18 cellular contexts compared by ENCODE assay signal in the genomic region with DNA sequence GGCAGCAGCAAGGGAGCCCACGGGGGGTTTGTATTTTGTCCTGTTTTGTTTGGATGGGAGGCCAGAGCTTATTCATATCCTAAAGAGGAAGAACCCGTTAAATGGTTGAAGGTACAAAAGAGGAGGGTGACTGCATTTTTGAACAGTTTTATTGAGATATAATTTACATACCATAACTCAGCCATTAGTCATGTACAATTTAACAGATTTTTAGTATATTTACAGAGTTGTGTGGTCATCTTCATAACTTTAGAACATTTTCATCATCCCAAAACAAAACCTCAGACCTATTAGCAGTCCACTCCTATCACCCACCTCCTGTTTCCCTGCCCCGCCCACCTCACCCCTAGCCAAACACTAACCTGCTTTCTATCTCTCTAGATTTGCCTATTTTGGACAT. TPM values are rescaled to one million over a fixed set of nuclear protein-coding genes. Genes with fewer than 3 reads are reported as not detected.
DNase-seq lines count a peak whose midpoint lies in the region; ATAC-seq, FAIRE-seq and TF ChIP-seq lines count a peak whose summit lies in the region.
"Had no signal": no experiment of that assay in that cellular context is flagged by ENCODE, and none has a peak within 500 bp of the region (broad histone marks: within the 10 kb centered on the region; RNA-seq: fewer than 3 reads in every experiment).

No MANE protein-coding gene starts in this region.

- peaks cover 1% of the 10 kb centered on the region; the same call in 1 of the 2 replicates for H3K36me3 ChIP-seq in BJ (ENCODE audit: control insufficient read depth, insufficient read depth, low read length)
- peaks cover 9% of the 10 kb centered on the region for H3K36me3 ChIP-seq in astrocyte (ENCODE audit: insufficient read depth, low read length)

- no peaks in the 10 kb centered on the region for H3K27me3 ChIP-seq in BJ (ENCODE audit: control insufficient read depth, insufficient read depth, low read length)
- H3K27me3 ChIP-seq in astrocyte (ENCODE audit: insufficient read depth, low read length), result no peaks in the 10 kb centered on the region
- H3K27me3 ChIP-seq in dorsolateral prefrontal cortex, result no peaks in the 10 kb centered on the region
- no peaks in the 10 kb centered on the region for H3K27me3 ChIP-seq in CD4-positive, alpha-beta T cell (ENCODE audit: control insufficient read depth, insufficient read depth, low read length)

- no peak overlapping the region for H3K4me3 ChIP-seq in BJ (ENCODE audit: low read depth, low read length)
- no peak overlapping the region for H3K4me3 ChIP-seq in astrocyte (ENCODE audit: insufficient read depth, low read depth, low read length)
- no peak overlapping the region for H3K4me3 ChIP-seq in dorsolateral prefrontal cortex
- H3K4me3 ChIP-seq: SK-N-MC had no signal

- no peaks in the 10 kb centered on the region for H3K27me3 Mint-ChIP-seq in astrocyte (ENCODE audit: low read depth, unreplicated experiment)
- H3K27me3 Mint-ChIP-seq in osteocyte (ENCODE audit: unreplicated experiment), result no peaks in the 10 kb centered on the region
- no peaks in the 10 kb centered on the region for H3K27me3 Mint-ChIP-seq in CD4-positive, alpha-beta T cell
- H3K27me3 Mint-ChIP-seq: CD4-positive, CD25-positive, alpha-beta regulatory T cell had no signal

- no peak overlapping the region for H3K27ac ChIP-seq in astrocyte (ENCODE audit: low read depth, low read length)
- H3K27ac ChIP-seq in dorsolateral prefrontal cortex, result no peak overlapping the region
- no peak overlapping the region for H3K27ac ChIP-seq in CD4-positive, alpha-beta T cell (ENCODE audit: low read depth, low read length)
- H3K27ac ChIP-seq: SK-N-MC had no signal

- H3K4me3 Mint-ChIP-seq in astrocyte (ENCODE audit: unreplicated experiment) (no peak overlapping the region), osteocyte (ENCODE audit: unreplicated experiment) (no peak overlapping the region)
- H3K4me3 Mint-ChIP-seq in CD4-positive, alpha-beta T cell, result no peak overlapping the region
- H3K4me3 Mint-ChIP-seq: CD4-positive, CD25-positive, alpha-beta regulatory T cell had no signal

- H3K9ac ChIP-seq in astrocyte (ENCODE audit: low read length), result no peak overlapping the region

- no peak for TF ChIP-seq CTCF in BJ (IDR thresholded peaks at IDR 0.05; ENCODE audit: insufficient read depth, low read depth, low read length)
- TF ChIP-seq CTCF in astrocyte (IDR thresholded peaks at IDR 0.05; ENCODE audit: insufficient read depth, low read depth, low read length), result no peak
- TF ChIP-seq CTCF in osteocyte (IDR thresholded peaks at IDR 0.05), result no peak
- no peak for TF ChIP-seq CTCF in dorsolateral prefrontal cortex (IDR thresholded peaks at IDR 0.05 in 54 of 56, conservative IDR thresholded peaks at IDR 0.05 in 2 of 56; ENCODE audit: low read depth in 1 of 56, partially characterized antibody in 56 of 56)
- no peak for TF ChIP-seq CTCF in CD4-positive, alpha-beta T cell (IDR thresholded peaks at IDR 0.05)

- H3K27ac Mint-ChIP-seq in astrocyte (ENCODE audit: unreplicated experiment) (peak overlapping the region; percentile 3), osteocyte (ENCODE audit: unreplicated experiment) (peak overlapping the region; percentile 31)
- no peak overlapping the region for H3K27ac Mint-ChIP-seq in CD4-positive, alpha-beta T cell
- H3K27ac Mint-ChIP-seq: CD4-positive, CD25-positive, alpha-beta regulatory T cell had no signal

- peaks cover 2% of the 10 kb centered on the region for H3K9me3 ChIP-seq in astrocyte (ENCODE audit: insufficient read depth, low read depth, low read length)
- no peaks in the 10 kb centered on the region for H3K9me3 ChIP-seq in CD4-positive, alpha-beta T cell (ENCODE audit: control insufficient read depth, low read length)

- H4K20me1 ChIP-seq in astrocyte (ENCODE audit: insufficient read depth, low read length), result peaks cover 22% of the 10 kb centered on the region

- intact Hi-C loops in dorsolateral prefrontal cortex (cut with DNase I), result no loop called here
- intact Hi-C loops in CD4-positive, alpha-beta T cell (cut with DNase I, micrococcal nuclease), result no loop called here
- intact Hi-C loops in posterior cingulate gyrus (cut with DNase I), result no loop called here

- no peaks in the 10 kb centered on the region for H3K4me1 Mint-ChIP-seq in astrocyte (ENCODE audit: low read depth, unreplicated experiment)
- peaks cover 2% of the 10 kb centered on the region for H3K4me1 Mint-ChIP-seq in osteocyte (ENCODE audit: unreplicated experiment)
- H3K4me1 Mint-ChIP-seq in CD4-positive, alpha-beta T cell (ENCODE audit: low read depth), result peaks cover 45% of the 10 kb centered on the region

- peak; percentile 25 for DNase-seq in BJ (ENCODE audit: low read depth)
- peak; percentile 58 for DNase-seq in HCEC 1CT
- no peak for DNase-seq in astrocyte (ENCODE audit: low read depth)
- DNase-seq in osteocyte (ENCODE audit: extremely low spot score, unreplicated experiment), result no peak
- no peak for DNase-seq in dorsolateral prefrontal cortex
- DNase-seq in CD4-positive, alpha-beta T cell, result no peak
- no peak for DNase-seq in posterior cingulate gyrus
- DNase-seq: Calu3; CD4-positive, CD25-positive, alpha-beta regulatory T cell; DMS79; MM.1S; NCI-H1105; NCI-H187; NCI-H446; NCI-H748 treated with DMSO at 0.1 percent for 48 hours had no signal

- H3K79me2 ChIP-seq in astrocyte (ENCODE audit: insufficient read depth, low read length), result peaks cover 34% of the 10 kb centered on the region

- no peak overlapping the region for H2AFZ ChIP-seq in astrocyte (ENCODE audit: low read depth, low read length)

- H3K36me3 Mint-ChIP-seq in astrocyte (ENCODE audit: low read depth, unreplicated experiment), result peaks cover 15% of the 10 kb centered on the region
- H3K36me3 Mint-ChIP-seq in osteocyte (ENCODE audit: unreplicated experiment), result peaks cover 26% of the 10 kb centered on the region
- H3K36me3 Mint-ChIP-seq in CD4-positive, alpha-beta T cell (ENCODE audit: low read depth), result peaks cover 74% of the 10 kb centered on the region

- no peak for ATAC-seq in CD4-positive, alpha-beta T cell (ENCODE audit: poor library complexity)
- ATAC-seq: Right ventricle myocardium inferior had no signal

- POLR2A ChIA-PET in BJ (lab: Charles Lee), result no interaction called here
- POLR2A ChIA-PET in CD4-positive, alpha-beta T cell (lab: Charles Lee), result no interaction called here

- H3K4me2 ChIP-seq in astrocyte (ENCODE audit: low read length), result no peak overlapping the region

- no peaks in the 10 kb centered on the region for H3K4me1 ChIP-seq in astrocyte (ENCODE audit: insufficient read depth, low read length)

- FAIRE-seq in astrocyte (lab: Jason Lieb, UNC), result no peak
- FAIRE-seq: H1 had no signal

- H3K9me3 Mint-ChIP-seq in astrocyte (ENCODE audit: unreplicated experiment), result no peaks in the 10 kb centered on the region
- peaks cover 10% of the 10 kb centered on the region for H3K9me3 Mint-ChIP-seq in osteocyte (ENCODE audit: unreplicated experiment)
- no peaks in the 10 kb centered on the region for H3K9me3 Mint-ChIP-seq in CD4-positive, alpha-beta T cell
- H3K9me3 Mint-ChIP-seq: CD4-positive, CD25-positive, alpha-beta regulatory T cell had no signal

- CTCF ChIA-PET in BJ (lab: Yijun Ruan, JAX), result no interaction called here
- CTCF ChIA-PET in CD4-positive, alpha-beta T cell (lab: Charles Lee), result interaction anchor here (0.6 kb wide), 2 partner anchors 9 to 989 kb away, joined by 3 to 6 read pairs; no protein-coding TSS in a partner anchor

RNA-seq across cellular contexts. Expression of gene NRDE2, which starts 12.6 kb away (rescaled TPM):
- 8.8 and 9.2 TPM in 2 replicates for polyA plus RNA-seq in BJ (2011; rRNA removed)
- polyA minus RNA-seq in BJ (2011; rRNA and poly(A)+ RNA removed), result 9.2 and 12.6 TPM in 2 replicates
- 16.9 and 19.7 TPM in 2 replicates for total RNA-seq in astrocyte
- 23.2 and 25.2 TPM in 2 replicates for total RNA-seq in osteocyte
- total RNA-seq in dorsolateral prefrontal cortex, result 10 to 100 TPM; 16.4 to 42.6 (median 27.7) TPM
- total RNA-seq in CD4-positive, alpha-beta T cell, result 10 to 100 TPM; 17.5 to 17.9 TPM

Comparison
In these comparisons a context has a peak if more than half of its experiments do, and no peak if none do; other contexts are left out.
1. DNase-seq: peak in BJ (single experiment) and HCEC 1CT (single experiment); none in astrocyte (single experiment), osteocyte (single experiment), dorsolateral prefrontal cortex (0 of 10), CD4-positive, alpha-beta T cell (0 of 10) and posterior cingulate gyrus (0 of 10).